In the genomic region with DNA sequence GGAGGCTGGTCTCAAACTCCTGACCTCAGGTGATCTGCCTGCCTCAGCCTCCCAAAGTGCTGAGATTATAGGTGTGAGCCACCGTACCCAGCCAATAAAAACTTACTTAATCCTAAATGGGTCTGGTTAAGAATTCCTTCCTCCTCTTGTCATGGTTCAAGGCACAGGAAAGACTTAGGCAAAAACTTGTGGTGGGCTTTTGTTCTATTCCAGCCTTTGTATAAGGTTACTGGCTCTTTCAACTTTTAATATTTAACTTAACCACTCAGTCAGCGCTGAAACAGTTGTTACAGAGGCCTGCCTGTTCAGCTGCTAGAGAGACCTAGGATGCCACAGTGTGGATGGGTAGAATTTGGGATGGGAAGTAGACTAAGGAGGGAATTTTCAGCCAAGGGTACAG, we compare ENCODE assay signal across 21 cellular contexts. TPM values are rescaled to one million over a fixed set of nuclear protein-coding genes. Genes with fewer than 3 reads are reported as not detected.
DNase-seq lines count a peak whose midpoint lies in the region; ATAC-seq and TF ChIP-seq lines count a peak whose summit lies in the region.
"Had no signal": no experiment of that assay in that cellular context is flagged by ENCODE, and none has a peak within 500 bp of the region (broad histone marks: within the 10 kb centered on the region; RNA-seq: fewer than 3 reads in every experiment).

No MANE protein-coding gene starts in this region.

- TF ChIP-seq CTCF in nephron (IDR thresholded peaks at IDR 0.05; ENCODE audit: unreplicated experiment in 3 of 3) (no peak), A673 (conservative IDR thresholded peaks at IDR 0.05; ENCODE audit: low read depth, low read length) (no peak)

- peaks cover 13% of the 10 kb centered on the region for H3K36me3 Mint-ChIP-seq in activated naive CD4-positive, alpha-beta T cell treated with anti-CD3 and anti-CD28 coated beads, Interleukin-2, amount 50 U/mL, for 24 hours
- peaks cover 29% of the 10 kb centered on the region for H3K36me3 Mint-ChIP-seq in activated naive CD4-positive, alpha-beta T cell treated with anti-CD3 and anti-CD28 coated beads, Interleukin-2, amount 10 ng/mL, durations not matched to agents 7 days and 5 days
- H3K36me3 Mint-ChIP-seq in nephron (ENCODE audit: low read depth), result peaks cover 16% of the 10 kb centered on the region

- no peak overlapping the region for H3K4me3 ChIP-seq in A673 (ENCODE audit: low read depth, low read length, poor library complexity, severe bottlenecking)
- no peak overlapping the region for H3K4me3 ChIP-seq in right cardiac atrium (ENCODE audit: low read length)
- H3K4me3 ChIP-seq: BLaER1, GM12878 had no signal

- no peaks in the 10 kb centered on the region for H3K4me1 ChIP-seq in A673 (ENCODE audit: insufficient read depth, low read length, poor library complexity, severe bottlenecking)
- peaks cover 6% of the 10 kb centered on the region for H3K4me1 ChIP-seq in right cardiac atrium (ENCODE audit: control insufficient read depth, insufficient read depth, low read length)
- H3K4me1 ChIP-seq: BLaER1 had no signal

- H3K9me3 ChIP-seq in A673 (ENCODE audit: low read depth, low read length, poor library complexity, severe bottlenecking) (no peaks in the 10 kb centered on the region), right cardiac atrium (ENCODE audit: control insufficient read depth, low read length) (no peaks in the 10 kb centered on the region)

- H3K27me3 Mint-ChIP-seq in activated naive CD4-positive, alpha-beta T cell treated with anti-CD3 and anti-CD28 coated beads, Interleukin-2, amount 50 U/mL, for 24 hours, result no peaks in the 10 kb centered on the region
- no peaks in the 10 kb centered on the region for H3K27me3 Mint-ChIP-seq in activated naive CD4-positive, alpha-beta T cell treated with anti-CD3 and anti-CD28 coated beads, Interleukin-2, amount 10 ng/mL, durations not matched to agents 7 days and 5 days
- peaks cover 5% of the 10 kb centered on the region for H3K27me3 Mint-ChIP-seq in nephron (ENCODE audit: low read depth)
- H3K27me3 Mint-ChIP-seq: CD4-positive, alpha-beta memory T cell had no signal

- H3K4me3 Mint-ChIP-seq in activated naive CD4-positive, alpha-beta T cell treated with anti-CD3 and anti-CD28 coated beads, Interleukin-2, amount 50 U/mL, for 24 hours, result no peak overlapping the region
- H3K4me3 Mint-ChIP-seq in activated naive CD4-positive, alpha-beta T cell treated with anti-CD3 and anti-CD28 coated beads, Interleukin-2, amount 10 ng/mL, durations not matched to agents 7 days and 5 days, result no peak overlapping the region
- H3K4me3 Mint-ChIP-seq in nephron, result no peak overlapping the region
- H3K4me3 Mint-ChIP-seq: CD4-positive, alpha-beta memory T cell; HFFc6 had no signal

- no peaks in the 10 kb centered on the region for H3K36me3 ChIP-seq in A673 (ENCODE audit: insufficient read depth, low read length, poor library complexity, severe bottlenecking)

- WGBS in right cardiac atrium, result 89% methylated on average over 2 of the region's 2 CpGs

- BruUV-seq in A673 (replicated peaks; lab: Mats Ljungman, UMichigan), result no TSS peak

- intact Hi-C loops in A673 (cut with micrococcal nuclease; ENCODE audit: unreplicated experiment), result loop anchor here (10.0 kb wide), 1 partner anchor 1642 kb away; no protein-coding TSS in a partner anchor
- intact Hi-C loops in right cardiac atrium (cut with DNase I), result loop anchor here in 3 of 4 donors (10.0 kb wide), 3 partner anchors 62 to 402 kb away; a partner anchor contains a TSS

- POLR2A ChIA-PET in A673 (lab: Charles Lee; ENCODE audit: low non-redundant PET), result no interaction called here

- H3K27me3 ChIP-seq in A673 (replicated peaks; ENCODE audit: insufficient read depth, low read depth, low read length, poor library complexity) (no peaks in the 10 kb centered on the region), right cardiac atrium (ENCODE audit: control insufficient read depth, insufficient read depth) (no peaks in the 10 kb centered on the region)
- H3K27me3 ChIP-seq: BLaER1 had no signal

- CTCF ChIA-PET in activated naive CD4-positive, alpha-beta T cell treated with anti-CD3 and anti-CD28 coated beads, Interleukin-2, amount 10 ng/mL, durations not matched to agents 7 days and 5 days (lab: Charles Lee), result interaction anchor here (4.0 kb wide), 1 partner anchor 291 kb away, joined by 46 read pairs; no protein-coding TSS in a partner anchor
- CTCF ChIA-PET in A673 (lab: Charles Lee), result no interaction called here

- H3K4me1 Mint-ChIP-seq in activated naive CD4-positive, alpha-beta T cell treated with anti-CD3 and anti-CD28 coated beads, Interleukin-2, amount 50 U/mL, for 24 hours, result no peaks in the 10 kb centered on the region
- no peaks in the 10 kb centered on the region for H3K4me1 Mint-ChIP-seq in activated naive CD4-positive, alpha-beta T cell treated with anti-CD3 and anti-CD28 coated beads, Interleukin-2, amount 10 ng/mL, durations not matched to agents 7 days and 5 days
- peaks cover 11% of the 10 kb centered on the region for H3K4me1 Mint-ChIP-seq in nephron
- H3K4me1 Mint-ChIP-seq: CD14-positive monocyte; CD4-positive, alpha-beta memory T cell had no signal

- H3K27ac ChIP-seq in A673 (ENCODE audit: low read depth, low read length, poor library complexity, severe bottlenecking) (no peak overlapping the region), right cardiac atrium (ENCODE audit: low read length) (no peak overlapping the region)
- H3K27ac ChIP-seq: BLaER1 had no signal

- no peak for ATAC-seq in right cardiac atrium
- ATAC-seq: GM12878, HCT116 had no signal

- H3K9me3 Mint-ChIP-seq in activated naive CD4-positive, alpha-beta T cell treated with anti-CD3 and anti-CD28 coated beads, Interleukin-2, amount 50 U/mL, for 24 hours, result no peaks in the 10 kb centered on the region
- no peaks in the 10 kb centered on the region for H3K9me3 Mint-ChIP-seq in activated naive CD4-positive, alpha-beta T cell treated with anti-CD3 and anti-CD28 coated beads, Interleukin-2, amount 10 ng/mL, durations not matched to agents 7 days and 5 days
- H3K9me3 Mint-ChIP-seq in nephron, result no peaks in the 10 kb centered on the region

- H3K27ac Mint-ChIP-seq in activated naive CD4-positive, alpha-beta T cell treated with anti-CD3 and anti-CD28 coated beads, Interleukin-2, amount 50 U/mL, for 24 hours, result peak overlapping the region; percentile 43
- no peak overlapping the region for H3K27ac Mint-ChIP-seq in activated naive CD4-positive, alpha-beta T cell treated with anti-CD3 and anti-CD28 coated beads, Interleukin-2, amount 10 ng/mL, durations not matched to agents 7 days and 5 days
- peak overlapping the region; percentile 8 to 82 (median 79) for H3K27ac Mint-ChIP-seq in nephron
- H3K27ac Mint-ChIP-seq: CD14-positive monocyte, HFFc6 had no signal

- DNase-seq in activated naive CD4-positive, alpha-beta T cell treated with anti-CD3 and anti-CD28 coated beads, Interleukin-2, amount 10 ng/mL, durations not matched to agents 7 days and 5 days, result no peak
- DNase-seq in kidney glomerular epithelial cell (lab: John Stamatoyannopoulos, UW) (peak; percentile 47), A673 (ENCODE audit: low spot score) (no peak), right cardiac atrium (no peak), A172 (ENCODE audit: low spot score) (no peak)
- DNase-seq: Calu3; CD4-positive, alpha-beta memory T cell; DMS 273 treated with DMSO at 0.1 percent for 48 hours; DMS53; DND-41; EL; GOT3; H7; HFFc6; IMR-90 had no signal

RNA-seq across cellular contexts. Expression of a gene that starts 28.1 kb away (rescaled TPM):
- total RNA-seq in A673 (2021) (294 and 337 TPM in 2 replicates), right cardiac atrium (10 to 100 TPM; 35.8 to 48.8 (median 40.5) TPM)
- 38.3 TPM for polyA plus RNA-seq in right cardiac atrium
- total RNA-seq in A172 (2014; rRNA removed; shearing (Covaris generic)), result 122 and 139 TPM in 2 replicates
